In genomic region chr13:42116225-42116624, GRCh38 we compare ENCODE assay signal across 17 cellular contexts.
"Had no signal": no experiment of that assay in that cellular context is flagged by ENCODE, and none has a peak within 500 bp of the region (broad histone marks: within the 10 kb centered on the region; RNA-seq: fewer than 3 reads in every experiment).

No MANE protein-coding gene starts in this region.

- H3K36me3 ChIP-seq: ascending aorta, cardiac muscle cell, esophagus squamous epithelium, gastroesophageal sphincter, SJSA1, upper lobe of left lung had no signal

- H3K27me3 ChIP-seq: ascending aorta, cardiac muscle cell, esophagus squamous epithelium, gastroesophageal sphincter, SJSA1, upper lobe of left lung had no signal

- H3K27me3 Mint-ChIP-seq: activated CD4-positive, alpha-beta T cell treated with anti-CD3 and anti-CD28 coated beads, Interleukin-2, amount 10 ng/mL, durations not matched to agents 24 days and 14 days; naive thymus-derived CD8-positive, alpha-beta T cell had no signal

- H3K27ac Mint-ChIP-seq: activated CD4-positive, alpha-beta T cell treated with anti-CD3 and anti-CD28 coated beads, Interleukin-2, amount 10 ng/mL, durations not matched to agents 24 days and 14 days; T-helper 2 cell treated with Interferon-gamma antibody and Interleukin-4, amounts not matched to agents 5 μg/mL and 100 μg/mL, for 36 hours had no signal

- H3K4me3 Mint-ChIP-seq: activated CD4-positive, alpha-beta T cell treated with anti-CD3 and anti-CD28 coated beads, Interleukin-2, amount 10 ng/mL, durations not matched to agents 24 days and 14 days; naive thymus-derived CD8-positive, alpha-beta T cell; T-helper 2 cell treated with Interferon-gamma antibody and Interleukin-4, amounts not matched to agents 5 μg/mL and 100 μg/mL, for 36 hours had no signal

- H3K9me3 Mint-ChIP-seq: activated CD4-positive, alpha-beta T cell treated with anti-CD3 and anti-CD28 coated beads, Interleukin-2, amount 10 ng/mL, durations not matched to agents 24 days and 14 days; naive thymus-derived CD8-positive, alpha-beta T cell; T-helper 2 cell treated with Interferon-gamma antibody and Interleukin-4, amounts not matched to agents 5 μg/mL and 100 μg/mL, for 36 hours had no signal

- DNase-seq: activated CD4-positive, alpha-beta T cell treated with anti-CD3 and anti-CD28 coated beads, Interleukin-2, amount 10 ng/mL, durations not matched to agents 24 days and 14 days; activated CD4-positive, CD25-positive, alpha-beta regulatory T cell; activated naive CD4-positive, alpha-beta T cell; esophagus squamous epithelium; naive thymus-derived CD8-positive, alpha-beta T cell; retina; stimulated activated CD4-positive, alpha-beta T cell treated with anti-CD3 and anti-CD28 coated beads, Interleukin-15, amount 100 ng/mL, for 24 hours; stimulated activated CD4-positive, alpha-beta T cell treated with anti-CD3 and anti-CD28 coated beads, Interleukin-4, amount 100 ng/mL, for 1 hour; stimulated activated naive CD4-positive, alpha-beta T cell; SW 1271; upper lobe of left lung had no signal

- H3K4me1 Mint-ChIP-seq: naive thymus-derived CD8-positive, alpha-beta T cell had no signal

- H2AFZ ChIP-seq: parathyroid adenoma had no signal

- H3K79me2 ChIP-seq: parathyroid adenoma had no signal

- H3K4me3 ChIP-seq: ascending aorta, cardiac muscle cell, esophagus squamous epithelium, gastroesophageal sphincter, SJSA1, upper lobe of left lung had no signal

- H3K9me3 ChIP-seq: ascending aorta, esophagus squamous epithelium, gastroesophageal sphincter, SJSA1, upper lobe of left lung had no signal

- H3K27ac ChIP-seq: ascending aorta, cardiac muscle cell, esophagus squamous epithelium, gastroesophageal sphincter, parathyroid adenoma, SJSA1, upper lobe of left lung had no signal

- H3K4me1 ChIP-seq: parathyroid adenoma, SJSA1, upper lobe of left lung had no signal

- H3K9ac ChIP-seq: parathyroid adenoma had no signal
